Comparison of ENCODE assay signal across 8 cellular contexts in genomic region chr13:77328819-77329132, GRCh38. TPM values are rescaled to one million over a fixed set of nuclear protein-coding genes. Genes with fewer than 3 reads are reported as not detected.
DNase-seq lines count a peak whose midpoint lies in the region; ATAC-seq and TF ChIP-seq lines count a peak whose summit lies in the region.

No MANE protein-coding gene starts in this region.

- DNase-seq in NCI-H82 treated with DMSO at 0.1 percent for 48 hours (lab: John Stamatoyannopoulos, UW; ENCODE audit: unreplicated experiment) (peak; percentile 74), NCI-H82 (lab: John Stamatoyannopoulos, UW) (no peak), type B pancreatic cell (ENCODE audit: extremely low spot score, unreplicated experiment) (no peak), left lobe of liver (ENCODE audit: low spot score) (no peak), NCI-H2081 treated with DMSO at 0.1 percent for 48 hours (lab: John Stamatoyannopoulos, UW) (no peak)
- no peak for DNase-seq in activated CD8-positive, alpha-beta T cell treated with anti-CD3 and anti-CD28 coated beads for 36 hours

- peak overlapping the region; percentile 81 for H3K4me3 Mint-ChIP-seq in activated CD8-positive, alpha-beta T cell treated with anti-CD3 and anti-CD28 coated beads for 36 hours
- H3K4me3 Mint-ChIP-seq in type B pancreatic cell: peak overlapping the region; percentile 92

- CTCF ChIA-PET in activated CD8-positive, alpha-beta T cell treated with anti-CD3 and anti-CD28 coated beads for 36 hours (lab: Charles Lee): interaction anchor here (0.7 to 8.5 kb wide), 3 partner anchors 9 to 149 kb away, joined by 3 to 85 read pairs (median 3); no protein-coding TSS in a partner anchor

- TF ChIP-seq CTCF in activated CD8-positive, alpha-beta T cell treated with anti-CD3 and anti-CD28 coated beads for 36 hours (IDR thresholded peaks at IDR 0.05): no peak
- TF ChIP-seq CTCF in type B pancreatic cell (conservative IDR thresholded peaks at IDR 0.05): no peak

- no peaks in the 10 kb centered on the region for H3K27me3 ChIP-seq in layer of hippocampus (ENCODE audit: control insufficient read depth, insufficient read depth, low read length)

- no peaks in the 10 kb centered on the region for H3K9me3 Mint-ChIP-seq in activated CD8-positive, alpha-beta T cell treated with anti-CD3 and anti-CD28 coated beads for 36 hours
- no peaks in the 10 kb centered on the region for H3K9me3 Mint-ChIP-seq in type B pancreatic cell

- H3K27me3 Mint-ChIP-seq in activated CD8-positive, alpha-beta T cell treated with anti-CD3 and anti-CD28 coated beads for 36 hours: peaks cover 1% of the 10 kb centered on the region
- H3K27me3 Mint-ChIP-seq in type B pancreatic cell: peaks cover 3% of the 10 kb centered on the region

- intact Hi-C loops in activated CD8-positive, alpha-beta T cell treated with anti-CD3 and anti-CD28 coated beads for 36 hours (cut with micrococcal nuclease): loop anchor here (5.0 to 10.0 kb wide), 4 partner anchors 36 to 304 kb away; partner anchors contain the start of gene FBXL3

- POLR2A ChIA-PET in activated CD8-positive, alpha-beta T cell treated with anti-CD3 and anti-CD28 coated beads for 36 hours (lab: Charles Lee): interaction anchor here (0.9 to 2.8 kb wide), 8 partner anchors 13 to 337 kb away, joined by 3 to 43 read pairs (median 6); partner anchors contain the start of genes CLN5 and FBXL3

- ATAC-seq in HG02973 (IDR thresholded peaks at IDR 0.05; ENCODE audit: unreplicated experiment): peak; percentile 5
- peak; percentile 2 for ATAC-seq in activated CD8-positive, alpha-beta T cell treated with anti-CD3 and anti-CD28 coated beads for 36 hours
- no peak for ATAC-seq in left lobe of liver

- H3K27ac Mint-ChIP-seq in activated CD8-positive, alpha-beta T cell treated with anti-CD3 and anti-CD28 coated beads for 36 hours: peak overlapping the region; percentile 95
- H3K27ac Mint-ChIP-seq in type B pancreatic cell: peak overlapping the region; percentile 80

- H3K27ac ChIP-seq in layer of hippocampus (ENCODE audit: low read depth, low read length): peak overlapping the region; percentile 92

- peaks cover 34% of the 10 kb centered on the region for H3K4me1 Mint-ChIP-seq in activated CD8-positive, alpha-beta T cell treated with anti-CD3 and anti-CD28 coated beads for 36 hours (ENCODE audit: low read depth)
- peaks cover 24% of the 10 kb centered on the region for H3K4me1 Mint-ChIP-seq in type B pancreatic cell (ENCODE audit: unreplicated experiment)

- peaks cover 17% of the 10 kb centered on the region for H3K36me3 Mint-ChIP-seq in activated CD8-positive, alpha-beta T cell treated with anti-CD3 and anti-CD28 coated beads for 36 hours (ENCODE audit: low read depth)
- H3K36me3 Mint-ChIP-seq in type B pancreatic cell: no peaks in the 10 kb centered on the region

RNA-seq across cellular contexts. Expression of gene MYCBP2, which starts 1.9 kb away (rescaled TPM):
- 100 to 1,000 TPM in 1 of 2 experiments, 10 to 100 TPM in 1; 97.5 to 101 TPM for total RNA-seq in activated CD8-positive, alpha-beta T cell treated with anti-CD3 and anti-CD28 coated beads for 36 hours
- total RNA-seq in type B pancreatic cell (ENCODE audit: low replicate concordance) (71.7 and 95.7 TPM in 2 replicates), left lobe of liver (45.9 TPM)
